ENCODE assay signal across 13 cellular contexts in the genomic region with DNA sequence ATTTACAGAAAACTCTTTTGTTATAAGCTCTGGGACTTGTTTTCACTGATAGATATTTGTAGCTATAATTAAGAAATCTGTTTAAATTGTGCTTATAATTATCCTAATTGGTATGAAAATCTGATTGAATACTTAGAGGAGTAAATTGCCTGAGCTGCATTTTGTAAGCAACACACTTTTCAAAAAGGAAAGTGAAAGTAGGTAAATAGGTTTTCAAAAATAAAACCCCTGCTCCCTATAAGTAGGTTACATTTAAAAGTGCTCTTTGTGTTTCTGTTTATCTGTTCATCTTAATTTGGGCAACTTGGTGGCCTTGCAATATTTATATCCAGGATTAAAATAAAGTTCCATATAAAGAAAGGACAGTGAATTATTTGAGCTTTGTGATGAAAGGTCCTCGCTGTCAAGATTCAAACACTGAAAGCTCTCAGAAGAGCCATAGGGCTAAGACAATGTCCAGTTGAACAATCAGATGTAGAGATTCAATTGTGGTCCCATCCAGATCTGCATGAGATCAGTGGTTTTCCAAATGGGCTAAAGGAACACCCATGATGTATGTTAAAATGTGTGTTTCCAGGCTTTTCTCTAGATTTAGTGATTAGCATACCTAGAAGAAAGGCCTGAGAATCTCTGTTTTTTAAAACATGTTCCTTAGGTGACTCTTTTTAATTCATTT.
DNase-seq lines count a peak whose midpoint lies in the region; ATAC-seq and TF ChIP-seq lines count a peak whose summit lies in the region.
"Had no signal": no experiment of that assay in that cellular context is flagged by ENCODE, and none has a peak within 500 bp of the region (broad histone marks: within the 10 kb centered on the region; RNA-seq: fewer than 3 reads in every experiment).

No MANE protein-coding gene starts in this region.

- no peaks in the 10 kb centered on the region for H3K27me3 Mint-ChIP-seq in CD4-positive, CD25-positive, alpha-beta regulatory T cell
- H3K27me3 Mint-ChIP-seq in T-helper 17 cell: no peaks in the 10 kb centered on the region

- H3K4me3 ChIP-seq in CD4-positive, CD25-positive, alpha-beta regulatory T cell (ENCODE audit: low read depth, low read length): peak overlapping the region; percentile 41
- no peak overlapping the region for H3K4me3 ChIP-seq in psoas muscle
- H3K4me3 ChIP-seq: Peyer's patch had no signal

- peaks cover 0 to 4% (median 2%) of the 10 kb centered on the region in 4 donors for H3K4me1 Mint-ChIP-seq in CD4-positive, CD25-positive, alpha-beta regulatory T cell
- H3K4me1 Mint-ChIP-seq in T-helper 17 cell: peaks cover 12% of the 10 kb centered on the region

- no peaks in the 10 kb centered on the region for H3K27me3 ChIP-seq in CD4-positive, CD25-positive, alpha-beta regulatory T cell (ENCODE audit: control insufficient read depth, insufficient read depth, low read length)
- no peaks in the 10 kb centered on the region for H3K27me3 ChIP-seq in psoas muscle (ENCODE audit: insufficient read depth in 3 of 3, low read length in 2 of 3)
- H3K27me3 ChIP-seq: Peyer's patch had no signal

- H3K36me3 Mint-ChIP-seq in CD4-positive, CD25-positive, alpha-beta regulatory T cell: no peaks in the 10 kb centered on the region
- H3K36me3 Mint-ChIP-seq in T-helper 17 cell (ENCODE audit: low read depth): peaks cover 2% of the 10 kb centered on the region

- peak overlapping the region in 1 of 3 donors; percentile 7 for H3K27ac Mint-ChIP-seq in CD4-positive, CD25-positive, alpha-beta regulatory T cell
- peak overlapping the region; percentile 85 for H3K27ac Mint-ChIP-seq in T-helper 17 cell

- H3K9me3 ChIP-seq in CD4-positive, CD25-positive, alpha-beta regulatory T cell (ENCODE audit: control insufficient read depth in 2 of 2, low read length in 2 of 2): no peaks in the 10 kb centered on the region
- H3K9me3 ChIP-seq in T-helper 17 cell (ENCODE audit: control insufficient read depth, low read length, poor library complexity, severe bottlenecking) (no peaks in the 10 kb centered on the region), psoas muscle (no peaks in the 10 kb centered on the region)
- H3K9me3 ChIP-seq: Peyer's patch had no signal

- intact Hi-C loops in psoas muscle (cut with DNase I): no loop called here

- no peaks in the 10 kb centered on the region for H3K36me3 ChIP-seq in CD4-positive, CD25-positive, alpha-beta regulatory T cell (ENCODE audit: control insufficient read depth, insufficient read depth, low read length)
- H3K36me3 ChIP-seq in psoas muscle (ENCODE audit: insufficient read depth in 1 of 2, low read depth in 1 of 2): no peaks in the 10 kb centered on the region
- H3K36me3 ChIP-seq: Peyer's patch had no signal

- peak overlapping the region in 1 of 4 donors; percentile 2 for H3K4me3 Mint-ChIP-seq in CD4-positive, CD25-positive, alpha-beta regulatory T cell
- peak overlapping the region; percentile 76 for H3K4me3 Mint-ChIP-seq in T-helper 17 cell

- H3K9me3 Mint-ChIP-seq in CD4-positive, CD25-positive, alpha-beta regulatory T cell: peaks cover 0 to 3% (median 0%) of the 10 kb centered on the region in 7 donors

- TF ChIP-seq CTCF in psoas muscle (IDR thresholded peaks at IDR 0.05): no peak

- no peak overlapping the region for H3K27ac ChIP-seq in CD4-positive, CD25-positive, alpha-beta regulatory T cell (ENCODE audit: insufficient read depth, low read length, poor library complexity, severe bottlenecking)
- no peak overlapping the region for H3K27ac ChIP-seq in psoas muscle
- H3K27ac ChIP-seq: Peyer's patch had no signal

- H3K4me1 ChIP-seq in CD4-positive, CD25-positive, alpha-beta regulatory T cell (ENCODE audit: control insufficient read depth, insufficient read depth, low read length, poor library complexity, severe bottlenecking): no peaks in the 10 kb centered on the region
- H3K4me1 ChIP-seq in psoas muscle: no peaks in the 10 kb centered on the region
- H3K4me1 ChIP-seq: Peyer's patch had no signal

- no peak for ATAC-seq in CD4-positive, CD25-positive, alpha-beta regulatory T cell (ENCODE audit: low read depth in 2 of 2)
- ATAC-seq in GM18867 (IDR thresholded peaks at IDR 0.05; ENCODE audit: unreplicated experiment) (peak; percentile 72), HG02870 (IDR thresholded peaks at IDR 0.05; ENCODE audit: unreplicated experiment) (peak; percentile 42), T-helper 17 cell (no peak), HG03097 (IDR thresholded peaks at IDR 0.05; ENCODE audit: low FRiP score, unreplicated experiment) (no peak), psoas muscle (no peak)

- no peak for DNase-seq in CD4-positive, CD25-positive, alpha-beta regulatory T cell
- no peak for DNase-seq in T-helper 17 cell
- no peak for DNase-seq in GM03348 (ENCODE audit: low spot score)
- DNase-seq in nucleus accumbens (lab: John Stamatoyannopoulos, UW): no peak
- no peak for DNase-seq in psoas muscle
- DNase-seq: activated naive CD4-positive, alpha-beta T cell; dermis blood vessel endothelial cell; DMS 273 treated with DMSO at 0.1 percent for 48 hours; Karpas-422; Peyer's patch had no signal

- WGBS in psoas muscle, 3 donors: 67 to 83% (median 73%) methylated on average over 1 of the region's 1 CpG

Comparison
In these comparisons a context has a peak if more than half of its experiments do, and no peak if none do; other contexts are left out.
1. ATAC-seq: peak in GM18867 (single experiment) and HG02870 (single experiment); none in CD4-positive, CD25-positive, alpha-beta regulatory T cell (0 of 2), T-helper 17 cell (single experiment), HG03097 (single experiment) and psoas muscle (0 of 4).